Comparison of ENCODE assay signal across 16 cellular contexts in the genomic region with DNA sequence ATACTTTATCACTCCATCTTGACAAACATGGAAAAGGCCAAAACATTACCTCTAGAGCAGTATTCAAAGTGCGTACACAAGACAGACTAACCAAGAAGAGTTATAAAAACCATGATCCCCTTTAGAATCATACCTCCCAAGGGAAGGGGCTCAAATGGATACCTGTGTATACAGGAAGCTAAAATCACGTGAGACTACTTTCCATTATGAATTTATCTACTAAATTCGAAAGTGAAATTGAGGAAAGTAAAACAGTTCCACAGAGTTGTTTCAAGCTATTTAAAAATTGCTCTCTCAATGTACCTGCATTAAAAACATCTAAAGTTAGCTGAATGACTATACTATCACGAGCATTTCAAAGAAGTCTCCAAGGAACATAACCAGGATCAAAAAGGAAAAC. TPM values are rescaled to one million over a fixed set of nuclear protein-coding genes. Genes with fewer than 3 reads are reported as not detected.
A peak's percentile ranks its signal among the peaks of the same experiment; 100 is the strongest.
DNase-seq lines count a peak whose midpoint lies in the region; ATAC-seq lines count a peak whose summit lies in the region.
"Had no signal": no experiment of that assay in that cellular context is flagged by ENCODE, and none has a peak within 500 bp of the region (broad histone marks: within the 10 kb centered on the region; RNA-seq: fewer than 3 reads in every experiment).

No MANE protein-coding gene starts in this region.

- no peaks in the 10 kb centered on the region for H3K9me3 Mint-ChIP-seq in stimulated activated naive CD8-positive, alpha-beta T cell treated with anti-CD3 and anti-CD28 coated beads, Interleukin-15, amount 100 ng/mL, for 72 hours
- H3K9me3 Mint-ChIP-seq in activated naive CD8-positive, alpha-beta T cell treated with anti-CD3 and anti-CD28 coated beads for 36 hours, result no peaks in the 10 kb centered on the region
- H3K9me3 Mint-ChIP-seq: neural progenitor cell had no signal

- ATAC-seq in stimulated activated naive CD8-positive, alpha-beta T cell treated with anti-CD3 and anti-CD28 coated beads, Interleukin-15, Interleukin-2, amounts not matched to agents 100 U/mL and 50 U/mL, for 24 hours, result peak; percentile 23
- ATAC-seq in stimulated activated naive CD8-positive, alpha-beta T cell treated with anti-CD3 and anti-CD28 coated beads, Interleukin-15, amount 100 ng/mL, for 72 hours, result no peak
- peak; percentile 45 for ATAC-seq in HG03432 (IDR thresholded peaks at IDR 0.05; ENCODE audit: unreplicated experiment)
- ATAC-seq in GM18511 (IDR thresholded peaks at IDR 0.05; ENCODE audit: unreplicated experiment), result no peak

- no peaks in the 10 kb centered on the region for H3K27me3 Mint-ChIP-seq in stimulated activated naive CD8-positive, alpha-beta T cell treated with anti-CD3 and anti-CD28 coated beads, Interleukin-15, amount 100 ng/mL, for 72 hours
- no peaks in the 10 kb centered on the region for H3K27me3 Mint-ChIP-seq in activated naive CD8-positive, alpha-beta T cell treated with anti-CD3 and anti-CD28 coated beads for 36 hours

- H3K36me3 Mint-ChIP-seq in activated naive CD8-positive, alpha-beta T cell treated with anti-CD3 and anti-CD28 coated beads for 36 hours, result peaks cover 14% of the 10 kb centered on the region

- DNase-seq in stimulated activated naive CD8-positive, alpha-beta T cell treated with anti-CD3 and anti-CD28 coated beads, Interleukin-15, Interleukin-2, amounts not matched to agents 100 U/mL and 50 U/mL, for 24 hours, result no peak
- no peak for DNase-seq in stimulated activated naive CD8-positive, alpha-beta T cell treated with anti-CD3 and anti-CD28 coated beads, Interleukin-15, amount 100 ng/mL, for 72 hours
- DNase-seq in activated naive CD8-positive, alpha-beta T cell treated with anti-CD3 and anti-CD28 coated beads for 36 hours, result no peak
- DNase-seq in AG20443 (ENCODE audit: low spot score) (no peak), DMS 273 treated with DMSO at 0.1 percent for 48 hours (lab: John Stamatoyannopoulos, UW) (no peak), NCI-H446 (lab: John Stamatoyannopoulos, UW) (no peak)
- DNase-seq: activated CD8-positive, alpha-beta memory T cell treated with anti-CD3 and anti-CD28 coated beads, Interleukin-2, amount 50 U/mL, for 48 hours; adrenal gland; effector memory CD4-positive, alpha-beta T cell; hippocampal formation; Karpas-422; RPMI8226; stimulated activated CD4-positive, alpha-beta T cell treated with anti-CD3 and anti-CD28 coated beads, Interleukin-15, amount 100 ng/mL, for 24 hours had no signal

- peaks cover 32% of the 10 kb centered on the region for H3K4me1 Mint-ChIP-seq in stimulated activated naive CD8-positive, alpha-beta T cell treated with anti-CD3 and anti-CD28 coated beads, Interleukin-15, amount 100 ng/mL, for 72 hours
- peaks cover 28% of the 10 kb centered on the region for H3K4me1 Mint-ChIP-seq in activated naive CD8-positive, alpha-beta T cell treated with anti-CD3 and anti-CD28 coated beads for 36 hours
- H3K4me1 Mint-ChIP-seq: neural progenitor cell had no signal

- H3K27ac Mint-ChIP-seq in stimulated activated naive CD8-positive, alpha-beta T cell treated with anti-CD3 and anti-CD28 coated beads, Interleukin-15, amount 100 ng/mL, for 72 hours, result no peak overlapping the region
- peak overlapping the region; percentile 54 for H3K27ac Mint-ChIP-seq in activated naive CD8-positive, alpha-beta T cell treated with anti-CD3 and anti-CD28 coated beads for 36 hours
- H3K27ac Mint-ChIP-seq: neural progenitor cell had no signal

- H3K4me3 Mint-ChIP-seq in stimulated activated naive CD8-positive, alpha-beta T cell treated with anti-CD3 and anti-CD28 coated beads, Interleukin-15, amount 100 ng/mL, for 72 hours, result no peak overlapping the region
- H3K4me3 Mint-ChIP-seq in activated naive CD8-positive, alpha-beta T cell treated with anti-CD3 and anti-CD28 coated beads for 36 hours, result no peak overlapping the region
- H3K4me3 Mint-ChIP-seq: neural progenitor cell had no signal

RNA-seq across cellular contexts. Expression of gene AP1G1, which starts 32.7 kb away (rescaled TPM):
- total RNA-seq in activated naive CD8-positive, alpha-beta T cell treated with anti-CD3 and anti-CD28 coated beads for 36 hours, result 10 to 100 TPM; 59.1 to 62.2 TPM

RNA-seq across cellular contexts. Expression of gene PHLPP2, which starts 51.4 kb away (rescaled TPM):
- 1 to 10 TPM; 9.3 to 9.8 TPM for total RNA-seq in activated naive CD8-positive, alpha-beta T cell treated with anti-CD3 and anti-CD28 coated beads for 36 hours

Comparison
In these comparisons a context has a peak if more than half of its experiments do, and no peak if none do; other contexts are left out.
1. ATAC-seq: peak in stimulated activated naive CD8-positive, alpha-beta T cell treated with anti-CD3 and anti-CD28 coated beads, Interleukin-15, Interleukin-2, amounts not matched to agents 100 U/mL and 50 U/mL, for 24 hours (single experiment) and HG03432 (single experiment); none in stimulated activated naive CD8-positive, alpha-beta T cell treated with anti-CD3 and anti-CD28 coated beads, Interleukin-15, amount 100 ng/mL, for 72 hours (single experiment) and GM18511 (single experiment).